8 cellular contexts compared by ENCODE assay signal in the genomic region with DNA sequence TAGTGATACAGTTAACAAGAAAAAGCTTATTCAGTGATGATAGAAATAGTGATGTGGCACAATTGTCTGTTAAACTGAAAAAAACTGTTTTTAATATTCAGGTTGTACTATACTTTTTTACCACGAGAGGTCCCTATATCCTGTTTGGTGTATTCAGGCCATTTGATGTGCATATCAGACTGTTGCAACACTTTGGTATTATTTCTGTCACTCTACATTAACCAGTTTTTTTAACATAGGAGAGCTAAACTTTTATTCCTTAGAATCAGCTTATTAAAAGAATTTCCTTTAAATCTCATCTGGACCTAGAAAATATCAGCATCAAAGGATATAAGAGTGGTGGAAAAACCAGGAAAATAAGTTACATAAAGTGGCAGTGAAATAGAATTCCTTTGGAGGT. TPM values are rescaled to one million over a fixed set of nuclear protein-coding genes. Genes with fewer than 3 reads are reported as not detected.
A peak's percentile ranks its signal among the peaks of the same experiment; 100 is the strongest.
DNase-seq lines count a peak whose midpoint lies in the region; ATAC-seq, FAIRE-seq and TF ChIP-seq lines count a peak whose summit lies in the region.

No MANE protein-coding gene starts in this region.

- intact Hi-C loops in tibial artery (cut with DNase I; ENCODE audit: low total_unique reads) = no loop called here
- intact Hi-C loops in activated naive CD4-positive, alpha-beta T cell treated with anti-CD3 and anti-CD28 coated beads for 36 hours (cut with micrococcal nuclease) = loop anchor here (1.0 to 5.0 kb wide), 6 partner anchors 37 to 315 kb away; partner anchors contain the start of genes TSPYL1 and TSPYL4

- H3K27me3 Mint-ChIP-seq in astrocyte (ENCODE audit: low read depth, unreplicated experiment) (no peaks in the 10 kb centered on the region), immature natural killer cell (ENCODE audit: low read depth in 3 of 3) (no peaks in the 10 kb centered on the region)
- no peaks in the 10 kb centered on the region for H3K27me3 Mint-ChIP-seq in activated naive CD4-positive, alpha-beta T cell treated with anti-CD3 and anti-CD28 coated beads for 36 hours (ENCODE audit: low read depth)

- no peak for DNase-seq in BJ (ENCODE audit: low read depth)
- DNase-seq in NCI-H1694 treated with DMSO at 0.1 percent for 48 hours (lab: John Stamatoyannopoulos, UW) = peak; percentile 49
- DNase-seq in astrocyte (ENCODE audit: low read depth) = peak; percentile 11
- DNase-seq in immature natural killer cell = peak; percentile 11 to 30 (median 16)
- DNase-seq in tibial artery = no peak
- DNase-seq in activated naive CD4-positive, alpha-beta T cell treated with anti-CD3 and anti-CD28 coated beads for 36 hours = no peak

- TF ChIP-seq CTCF in BJ (IDR thresholded peaks at IDR 0.05; ENCODE audit: insufficient read depth, low read depth, low read length) (peak; percentile 49), astrocyte (IDR thresholded peaks at IDR 0.05; ENCODE audit: insufficient read depth, low read depth, low read length) (peak; percentile 53), tibial artery (IDR thresholded peaks at IDR 0.05) (peak; percentile 50 to 57)

- H3K27ac Mint-ChIP-seq in astrocyte (ENCODE audit: unreplicated experiment) = peak overlapping the region; percentile 84
- peak overlapping the region in 1 of 6 donors; percentile 29 for H3K27ac Mint-ChIP-seq in immature natural killer cell
- no peak overlapping the region for H3K27ac Mint-ChIP-seq in activated naive CD4-positive, alpha-beta T cell treated with anti-CD3 and anti-CD28 coated beads for 36 hours

- no peaks in the 10 kb centered on the region for H3K4me1 ChIP-seq in astrocyte (ENCODE audit: insufficient read depth, low read length)
- peaks cover 0 to 8% (median 0%) of the 10 kb centered on the region in 4 donors for H3K4me1 ChIP-seq in tibial artery

- H3K9me3 ChIP-seq in astrocyte (ENCODE audit: insufficient read depth, low read depth, low read length) (no peaks in the 10 kb centered on the region), tibial artery (no peaks in the 10 kb centered on the region)

- ATAC-seq in GM18867 (IDR thresholded peaks at IDR 0.05; ENCODE audit: unreplicated experiment) = peak; percentile 61
- no peak for ATAC-seq in GM18907 (IDR thresholded peaks at IDR 0.05; ENCODE audit: unreplicated experiment)

- no peaks in the 10 kb centered on the region for H3K36me3 ChIP-seq in BJ (ENCODE audit: control insufficient read depth, insufficient read depth, low read length)
- H3K36me3 ChIP-seq in astrocyte (ENCODE audit: insufficient read depth, low read length) = no peaks in the 10 kb centered on the region
- peaks cover 0 to 13% (median 7%) of the 10 kb centered on the region in 3 donors for H3K36me3 ChIP-seq in tibial artery

- no peak overlapping the region for H3K27ac ChIP-seq in astrocyte (ENCODE audit: low read depth, low read length)
- H3K27ac ChIP-seq in tibial artery = peak overlapping the region; percentile 1 to 10

- CTCF ChIA-PET in BJ (lab: Yijun Ruan, JAX) = interaction anchor here (0.8 to 6.0 kb wide), 18 partner anchors 8 to 431 kb away, joined by 3 to 48 read pairs (median 4); partner anchors contain the start of gene TSPYL1
- CTCF ChIA-PET in activated naive CD4-positive, alpha-beta T cell treated with anti-CD3 and anti-CD28 coated beads for 36 hours (lab: Charles Lee) = interaction anchor here (0.6 to 2.8 kb wide), 15 partner anchors 9 to 1262 kb away, joined by 3 to 18 read pairs (median 4); partner anchors contain the start of gene TSPYL1

- H3K4me3 Mint-ChIP-seq in astrocyte (ENCODE audit: unreplicated experiment) (no peak overlapping the region), immature natural killer cell (no peak overlapping the region)
- H3K4me3 Mint-ChIP-seq in activated naive CD4-positive, alpha-beta T cell treated with anti-CD3 and anti-CD28 coated beads for 36 hours = no peak overlapping the region

- POLR2A ChIA-PET in BJ (lab: Charles Lee) = no interaction called here

- H3K9me3 Mint-ChIP-seq in astrocyte (ENCODE audit: unreplicated experiment) (no peaks in the 10 kb centered on the region), immature natural killer cell (no peaks in the 10 kb centered on the region)
- H3K9me3 Mint-ChIP-seq in activated naive CD4-positive, alpha-beta T cell treated with anti-CD3 and anti-CD28 coated beads for 36 hours = no peaks in the 10 kb centered on the region

- no peaks in the 10 kb centered on the region for H4K20me1 ChIP-seq in astrocyte (ENCODE audit: insufficient read depth, low read length)

- no peak for FAIRE-seq in astrocyte (lab: Jason Lieb, UNC)

- H3K79me2 ChIP-seq in astrocyte (ENCODE audit: insufficient read depth, low read length) = no peaks in the 10 kb centered on the region

- H3K36me3 Mint-ChIP-seq in astrocyte (ENCODE audit: low read depth, unreplicated experiment) (no peaks in the 10 kb centered on the region), immature natural killer cell (peaks cover 0 to 6% (median 0%) of the 10 kb centered on the region in 3 donors)
- H3K36me3 Mint-ChIP-seq in activated naive CD4-positive, alpha-beta T cell treated with anti-CD3 and anti-CD28 coated beads for 36 hours (ENCODE audit: low read depth) = no peaks in the 10 kb centered on the region

- no peak overlapping the region for H3K4me2 ChIP-seq in astrocyte (ENCODE audit: low read length)

- H2AFZ ChIP-seq in astrocyte (ENCODE audit: low read depth, low read length) = no peak overlapping the region

- H3K4me3 ChIP-seq in BJ (ENCODE audit: low read depth, low read length) (no peak overlapping the region), astrocyte (ENCODE audit: insufficient read depth, low read depth, low read length) (no peak overlapping the region), tibial artery (no peak overlapping the region)

- H3K4me1 Mint-ChIP-seq in astrocyte (ENCODE audit: low read depth, unreplicated experiment) = peaks cover 34% of the 10 kb centered on the region
- no peaks in the 10 kb centered on the region for H3K4me1 Mint-ChIP-seq in immature natural killer cell
- H3K4me1 Mint-ChIP-seq in activated naive CD4-positive, alpha-beta T cell treated with anti-CD3 and anti-CD28 coated beads for 36 hours (ENCODE audit: low read depth) = peaks cover 4% of the 10 kb centered on the region

- H3K9ac ChIP-seq in astrocyte (ENCODE audit: low read length) = no peak overlapping the region

- H3K27me3 ChIP-seq in BJ (ENCODE audit: control insufficient read depth, insufficient read depth, low read length) (no peaks in the 10 kb centered on the region), astrocyte (ENCODE audit: insufficient read depth, low read length) (no peaks in the 10 kb centered on the region), tibial artery (no peaks in the 10 kb centered on the region)

RNA-seq across cellular contexts. Expression of gene TSPYL4, which starts 36.8 kb away (rescaled TPM):
- polyA plus RNA-seq in BJ (2011; rRNA removed) (33.7 and 34.2 TPM in 2 replicates), immature natural killer cell (10 to 100 TPM in 1 of 3 donors, 1 to 10 TPM in 2; 8.1 to 11.9 (median 8.1) TPM)
- polyA minus RNA-seq in BJ (2011; rRNA and poly(A)+ RNA removed) = 20.6 and 28.5 TPM in 2 replicates
- 22.2 and 25.8 TPM in 2 replicates for total RNA-seq in astrocyte
- 1 to 10 TPM; 7.8 to 8.0 TPM for total RNA-seq in activated naive CD4-positive, alpha-beta T cell treated with anti-CD3 and anti-CD28 coated beads for 36 hours

Comparison
In these comparisons a context has a peak if more than half of its experiments do, and no peak if none do; other contexts are left out.
1. DNase-seq: peak in NCI-H1694 treated with DMSO at 0.1 percent for 48 hours (single experiment), astrocyte (single experiment) and immature natural killer cell (3 of 3); none in BJ (single experiment), tibial artery (0 of 2) and activated naive CD4-positive, alpha-beta T cell treated with anti-CD3 and anti-CD28 coated beads for 36 hours (single experiment).
2. Peak in every context shown above with its lines, with median percentiles within 50 percentile points of each other: CTCF ChIP-seq.